In the genomic region with DNA sequence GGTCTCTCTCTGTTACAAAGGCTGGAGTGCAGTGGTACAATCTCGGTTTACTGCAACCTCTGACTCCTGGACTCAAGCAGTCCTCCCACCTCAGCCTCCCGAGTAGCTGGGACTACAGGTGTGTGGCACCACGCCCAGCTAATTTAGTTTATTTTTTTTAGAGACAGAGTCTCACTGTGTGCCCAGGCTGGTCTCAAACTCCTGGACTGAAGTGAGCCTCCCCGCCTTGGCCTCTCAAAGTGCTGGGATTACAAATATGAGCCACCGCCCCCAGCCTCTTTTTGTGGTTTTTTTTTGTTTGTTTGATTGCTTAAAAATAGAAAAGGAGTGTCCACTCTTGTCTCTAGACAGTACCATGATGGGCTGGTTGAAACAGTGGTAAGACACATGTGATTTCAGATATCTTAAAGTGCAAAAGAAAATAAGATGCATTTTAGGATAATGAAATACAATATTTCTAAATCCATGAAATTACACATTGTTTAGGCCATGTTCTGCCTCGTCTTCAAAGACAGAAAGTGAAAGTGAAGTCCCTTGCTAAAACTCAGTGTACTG, we compare ENCODE assay signal across 1 cellular context.
TF ChIP-seq lines count a peak whose summit lies in the region.

No MANE protein-coding gene starts in this region.

TF ChIP-seq in endothelial cell of umbilical vein, 7 proteins besides CTCF, POLR2A, EP300 and RAD21:
- TF ChIP-seq POLR2AphosphoS5 (IDR thresholded peaks at IDR 0.05; ENCODE audit: insufficient read depth, low read depth, low read length) (no peak), JUN (IDR thresholded peaks at IDR 0.05; ENCODE audit: borderline replicate concordance, insufficient read depth, insufficient read length, low read depth) (no peak), FOS (IDR thresholded peaks at IDR 0.05; ENCODE audit: borderline replicate concordance, insufficient read depth, low read length) (no peak), EZH2 (IDR thresholded peaks at IDR 0.05; ENCODE audit: borderline replicate concordance, low read depth, low read length, severe bottlenecking) (no peak), GATA2 (IDR thresholded peaks at IDR 0.05; ENCODE audit: insufficient read depth, insufficient read length, low read depth, low read length) (no peak), MYC (IDR thresholded peaks at IDR 0.05; ENCODE audit: low read depth, low read length) (no peak)
- TF ChIP-seq, protein P1, sequence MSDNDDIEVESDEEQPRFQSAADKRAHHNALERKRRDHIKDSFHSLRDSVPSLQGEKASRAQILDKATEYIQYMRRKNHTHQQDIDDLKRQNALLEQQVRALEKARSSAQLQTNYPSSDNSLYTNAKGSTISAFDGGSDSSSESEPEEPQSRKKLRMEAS (IDR thresholded peaks at IDR 0.05; ENCODE audit: insufficient read depth, insufficient read length) = no peak
